26 cellular contexts compared by ENCODE assay signal in the genomic region with DNA sequence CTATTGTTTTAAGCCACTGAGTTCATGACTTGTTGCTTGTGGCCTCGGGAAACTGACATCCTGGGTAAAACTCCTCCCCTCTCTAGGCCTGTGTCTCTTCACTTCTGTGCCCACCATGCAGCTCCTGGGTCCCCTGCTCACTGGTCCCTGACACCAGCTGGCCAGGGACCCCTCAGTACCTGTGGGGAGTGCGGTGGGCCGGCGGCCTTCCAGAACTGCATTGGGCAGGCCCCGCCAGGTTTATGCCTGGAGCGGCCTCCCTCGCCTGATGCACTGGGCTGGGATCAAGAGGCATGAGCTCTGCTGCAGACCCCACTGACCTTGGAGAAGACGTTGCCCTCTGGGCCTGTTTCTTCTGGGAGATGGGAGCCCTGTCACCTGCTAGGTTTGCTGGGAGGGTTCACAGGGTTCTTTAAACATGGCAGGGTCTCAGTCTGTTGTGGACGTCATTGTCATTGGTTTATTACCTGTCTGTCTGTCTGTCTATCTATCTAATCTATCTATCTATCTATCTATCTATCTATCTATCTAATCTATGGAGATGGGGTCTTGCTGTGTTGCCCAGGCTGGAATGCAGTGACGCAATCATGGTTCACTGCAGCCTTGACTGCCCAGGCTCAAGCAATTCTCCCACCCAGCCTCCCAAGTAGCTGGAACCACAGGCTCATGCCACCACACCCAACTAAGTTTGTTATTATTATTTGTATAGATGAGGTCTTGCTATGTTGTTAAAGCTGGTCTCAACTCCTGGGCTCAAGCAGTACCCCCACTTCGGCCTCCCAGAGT. TPM values are rescaled to one million over a fixed set of nuclear protein-coding genes. Genes with fewer than 3 reads are reported as not detected.
DNase-seq lines count a peak whose midpoint lies in the region; ATAC-seq, FAIRE-seq and TF ChIP-seq lines count a peak whose summit lies in the region.
"Had no signal": no experiment of that assay in that cellular context is flagged by ENCODE, and none has a peak within 500 bp of the region (broad histone marks: within the 10 kb centered on the region; RNA-seq: fewer than 3 reads in every experiment).

No MANE protein-coding gene starts in this region.

- no peak for ATAC-seq in activated CD8-positive, alpha-beta T cell treated with anti-CD3 and anti-CD28 coated beads, Interleukin-2, amount 10 ng/mL, durations not matched to agents 7 days and 5 days
- no peak for ATAC-seq in activated CD8-positive, alpha-beta T cell treated with anti-CD3 and anti-CD28 coated beads for 36 hours

- no peak for TF ChIP-seq POLR2A in H1 (IDR thresholded peaks at IDR 0.05; ENCODE audit: control extremely low read depth in 1 of 2, low read depth in 2 of 2, low read length in 2 of 2)

- H3K9me3 Mint-ChIP-seq in activated CD8-positive, alpha-beta T cell treated with anti-CD3 and anti-CD28 coated beads, Interleukin-2, amount 10 ng/mL, durations not matched to agents 7 days and 5 days (ENCODE audit: insufficient read depth): no peaks in the 10 kb centered on the region
- H3K9me3 Mint-ChIP-seq in activated CD8-positive, alpha-beta T cell treated with anti-CD3 and anti-CD28 coated beads for 36 hours: peaks cover 2% of the 10 kb centered on the region

- no peak for TF ChIP-seq EP300 in H1 (IDR thresholded peaks at IDR 0.05; ENCODE audit: borderline replicate concordance in 1 of 2, low read depth in 2 of 2, low read length in 2 of 2)

- peaks cover 9% of the 10 kb centered on the region for H3K36me3 Mint-ChIP-seq in activated CD8-positive, alpha-beta T cell treated with anti-CD3 and anti-CD28 coated beads, Interleukin-2, amount 10 ng/mL, durations not matched to agents 7 days and 5 days (ENCODE audit: low read depth)
- no peaks in the 10 kb centered on the region for H3K36me3 Mint-ChIP-seq in activated CD8-positive, alpha-beta T cell treated with anti-CD3 and anti-CD28 coated beads for 36 hours (ENCODE audit: low read depth)
- H3K36me3 Mint-ChIP-seq: CD4-positive, alpha-beta memory T cell had no signal

- H3K18ac ChIP-seq in H1 (ENCODE audit: extremely low read depth, low read length): no peak overlapping the region
- H3K18ac ChIP-seq in neuronal stem cell (ENCODE audit: low read length): peak overlapping the region; percentile 81

- H3K36me3 ChIP-seq in HEK293 (ENCODE audit: control insufficient read depth in 2 of 2, insufficient read depth in 1 of 2, low read length in 2 of 2) (no peaks in the 10 kb centered on the region), H1 (ENCODE audit: control insufficient read depth in 2 of 4, insufficient read depth in 4 of 4, low read length in 3 of 4) (no peaks in the 10 kb centered on the region), neuronal stem cell (replicated peaks in 1 of 2; ENCODE audit: control insufficient read depth in 2 of 2, insufficient read depth in 2 of 2, low read length in 2 of 2) (no peaks in the 10 kb centered on the region), GM23248 (ENCODE audit: low read depth) (no peaks in the 10 kb centered on the region), colonic mucosa (no peaks in the 10 kb centered on the region)
- H3K36me3 ChIP-seq: SJSA1 had no signal

- no peak overlapping the region for H3K4ac ChIP-seq in H1 (replicated peaks; ENCODE audit: insufficient read length, low read depth, low read length)
- peak overlapping the region; percentile 77 for H3K4ac ChIP-seq in neuronal stem cell (ENCODE audit: low read length)

- H3K4me1 ChIP-seq in HEK293 (ENCODE audit: control insufficient read depth, insufficient read depth, low read length): no peaks in the 10 kb centered on the region
- peaks cover 8 to 18% (median 14%) of the 10 kb centered on the region in 4 experiments; a peak in 6 of 7 replicates for H3K4me1 ChIP-seq in H1 (replicated peaks in 1 of 4; ENCODE audit: control insufficient read depth in 3 of 4, insufficient read depth in 4 of 4, low read length in 3 of 4)
- peaks cover 8 to 17% of the 10 kb centered on the region in 2 donors for H3K4me1 ChIP-seq in neuronal stem cell (ENCODE audit: control insufficient read depth in 2 of 2, insufficient read depth in 1 of 2, low read depth in 1 of 2, low read length in 2 of 2)
- peaks cover 8% of the 10 kb centered on the region for H3K4me1 ChIP-seq in GM23248 (ENCODE audit: insufficient read depth)
- H3K4me1 ChIP-seq in colonic mucosa: peaks cover under 1% of the 10 kb centered on the region

- H3K14ac ChIP-seq in H1 (ENCODE audit: insufficient read length): no peak overlapping the region
- no peak overlapping the region for H3K14ac ChIP-seq in neuronal stem cell (ENCODE audit: low read length)

- H4K20me1 ChIP-seq in H1 (replicated peaks in 1 of 2; ENCODE audit: control insufficient read depth in 1 of 2, insufficient read depth in 2 of 2, low read length in 2 of 2): no peaks in the 10 kb centered on the region
- no peaks in the 10 kb centered on the region for H4K20me1 ChIP-seq in GM23248 (ENCODE audit: insufficient read depth)

- FAIRE-seq in H1 (lab: Jason Lieb, UNC): no peak
- FAIRE-seq: G401.6 had no signal

- no peak overlapping the region for H3K56ac ChIP-seq in H1 (replicated peaks; ENCODE audit: insufficient read length, low read depth, low read length)

- peaks cover 6% of the 10 kb centered on the region; the same call in 1 of the 2 replicates for H3F3A ChIP-seq in GM23248 (ENCODE audit: insufficient read depth)

- no peak overlapping the region for H2BK5ac ChIP-seq in H1 (ENCODE audit: low read depth, low read length)
- H2BK5ac ChIP-seq in neuronal stem cell (ENCODE audit: low read length): no peak overlapping the region

- no peaks in the 10 kb centered on the region for H3K27me3 ChIP-seq in H1 (replicated peaks in 1 of 4; ENCODE audit: control insufficient read depth in 3 of 4, extremely low read depth in 1 of 4, insufficient read depth in 3 of 4, low read length in 3 of 4)
- no peaks in the 10 kb centered on the region for H3K27me3 ChIP-seq in neuronal stem cell (ENCODE audit: control insufficient read depth in 3 of 3, insufficient read depth in 3 of 3, low read depth in 1 of 3, low read length in 3 of 3)
- H3K27me3 ChIP-seq in GM23248 (replicated peaks; ENCODE audit: insufficient read depth): no peaks in the 10 kb centered on the region
- H3K27me3 ChIP-seq in colonic mucosa: no peaks in the 10 kb centered on the region
- H3K27me3 ChIP-seq: SJSA1 had no signal

- H3K9ac ChIP-seq in H1 (replicated peaks in 1 of 4; ENCODE audit: extremely low read depth in 1 of 4, low read depth in 3 of 4, low read length in 3 of 4): no peak overlapping the region
- no peak overlapping the region for H3K9ac ChIP-seq in neuronal stem cell (ENCODE audit: low read depth, low read length, poor library complexity)
- H3K9ac ChIP-seq in GM23248: no peak overlapping the region
- H3K9ac ChIP-seq in colonic mucosa (ENCODE audit: low read depth in 2 of 2, low read length in 2 of 2): no peak overlapping the region

- 90% methylated on average over 11 of the region's 11 CpGs; no CpG with 5 or more reads in 1 of the 2 experiments for WGBS in H1 (ENCODE audit: extremely low coverage in 1 of 2, insufficient coverage in 1 of 2, insufficient read length in 1 of 2, insufficient replicate concordance in 2 of 2, low coverage in 1 of 2, low lambda C conversion rate in 2 of 2, missing lambda C conversion rate in 1 of 2), 2 experiments
- WGBS in neuronal stem cell (ENCODE audit: extremely low coverage in 2 of 2, insufficient read length in 2 of 2, insufficient replicate concordance in 1 of 2), 2 donors: no CpG with 5 or more reads among the region's 11 CpGs
- 91 to 94% methylated on average over 11 of the region's 11 CpGs for WGBS in GM23248 (ENCODE audit: low coverage in 1 of 2, low lambda C conversion rate in 2 of 2, missing lambda C conversion rate in 2 of 2), 2 experiments

- TF ChIP-seq RAD21 in H1 (IDR thresholded peaks at IDR 0.05 in 1 of 2, conservative IDR thresholded peaks at IDR 0.05 in 1 of 2; ENCODE audit: low read depth in 2 of 2, low read length in 2 of 2): no peak

- H3K4me1 Mint-ChIP-seq in activated CD8-positive, alpha-beta T cell treated with anti-CD3 and anti-CD28 coated beads, Interleukin-2, amount 10 ng/mL, durations not matched to agents 7 days and 5 days (ENCODE audit: low read depth): peaks cover 63% of the 10 kb centered on the region
- H3K4me1 Mint-ChIP-seq in activated CD8-positive, alpha-beta T cell treated with anti-CD3 and anti-CD28 coated beads for 36 hours (ENCODE audit: low read depth): peaks cover 38% of the 10 kb centered on the region

- in situ Hi-C loops in GM23248 (cut with MboI): no loop called here

- H4K91ac ChIP-seq in H1 (replicated peaks; ENCODE audit: insufficient read length, low read length) (peak overlapping the region; percentile 32), neuronal stem cell (ENCODE audit: low read depth, low read length, poor library complexity) (no peak overlapping the region)

- H3K9me3 ChIP-seq in HEK293 (ENCODE audit: control insufficient read depth, insufficient read depth, low read depth, low read length): no peaks in the 10 kb centered on the region
- H3K9me3 ChIP-seq in H1 (ENCODE audit: insufficient read depth in 2 of 2, low read depth in 1 of 2, low read length in 1 of 2): no peaks in the 10 kb centered on the region
- H3K9me3 ChIP-seq in neuronal stem cell (replicated peaks in 1 of 2; ENCODE audit: control insufficient read depth in 2 of 2, insufficient read depth in 1 of 2, low read depth in 1 of 2, low read length in 2 of 2): peaks cover 0 to 2% of the 10 kb centered on the region in 2 donors
- no peaks in the 10 kb centered on the region for H3K9me3 ChIP-seq in GM23248 (ENCODE audit: low read depth)
- H3K9me3 ChIP-seq in colonic mucosa: no peaks in the 10 kb centered on the region

- H2BK20ac ChIP-seq in H1 (ENCODE audit: low read length): 0 out of 2 replicates have a peak overlapping the region, but pooled peaks have one; percentile 9

- peak overlapping the region; percentile 56; the same call in 1 of the 2 replicates for H2BK12ac ChIP-seq in H1 (ENCODE audit: low read depth, low read length)
- H2BK12ac ChIP-seq in neuronal stem cell (ENCODE audit: low read length): no peak overlapping the region

- H3K9me2 ChIP-seq in GM23248 (ENCODE audit: insufficient read depth): no peaks in the 10 kb centered on the region

- H3K27ac Mint-ChIP-seq in activated CD8-positive, alpha-beta T cell treated with anti-CD3 and anti-CD28 coated beads, Interleukin-2, amount 10 ng/mL, durations not matched to agents 7 days and 5 days: peak overlapping the region; percentile 63
- H3K27ac Mint-ChIP-seq in activated CD8-positive, alpha-beta T cell treated with anti-CD3 and anti-CD28 coated beads for 36 hours: no peak overlapping the region
- H3K27ac Mint-ChIP-seq: CD4-positive, alpha-beta memory T cell had no signal

- H2BK120ac ChIP-seq in H1 (replicated peaks; ENCODE audit: low read depth, low read length): no peak overlapping the region
- peak overlapping the region; percentile 85 for H2BK120ac ChIP-seq in neuronal stem cell (ENCODE audit: low read depth, low read length)

- TF ChIP-seq CTCF in activated CD8-positive, alpha-beta T cell treated with anti-CD3 and anti-CD28 coated beads for 36 hours (IDR thresholded peaks at IDR 0.05): no peak
- TF ChIP-seq CTCF in HEK293 (tag by site-specific recombination; IDR thresholded peaks at IDR 0.05) (no peak), H1 (IDR thresholded peaks at IDR 0.05; ENCODE audit: control extremely low read depth in 1 of 3, insufficient read depth in 1 of 3, low read depth in 1 of 3, low read length in 3 of 3) (no peak), colonic mucosa (IDR thresholded peaks at IDR 0.05) (no peak)

- no peak overlapping the region for H3K4me3 ChIP-seq in HEK293 (ENCODE audit: low read depth, low read length)
- H3K4me3 ChIP-seq in H1 (ENCODE audit: extremely low read depth in 1 of 4, insufficient read depth in 2 of 4, low read depth in 3 of 4, low read length in 4 of 4): no peak overlapping the region
- H3K4me3 ChIP-seq in neuronal stem cell (ENCODE audit: low read length in 2 of 2): no peak overlapping the region
- H3K4me3 ChIP-seq in GM23248: no peak overlapping the region
- H3K4me3 ChIP-seq in colonic mucosa: no peak overlapping the region
- H3K4me3 ChIP-seq: SJSA1 had no signal

- H3K79me1 ChIP-seq in H1 (ENCODE audit: low read depth, low read length) (no peaks in the 10 kb centered on the region), neuronal stem cell (ENCODE audit: low read depth, low read length) (peaks cover 2% of the 10 kb centered on the region)

- peaks cover 5% of the 10 kb centered on the region; the same call in 1 of the 2 replicates for H3K23me2 ChIP-seq in H1 (ENCODE audit: low read depth, low read length)

- no peak overlapping the region for H3K4me2 ChIP-seq in H1 (ENCODE audit: insufficient read depth in 1 of 2, low read depth in 2 of 2, low read length in 2 of 2)
- no peak overlapping the region for H3K4me2 ChIP-seq in neuronal stem cell (ENCODE audit: insufficient read depth, low read length, poor library complexity, severe bottlenecking)
- H3K4me2 ChIP-seq in GM23248 (ENCODE audit: unreplicated experiment): no peak overlapping the region

- CTCF ChIA-PET in activated CD8-positive, alpha-beta T cell treated with anti-CD3 and anti-CD28 coated beads, Interleukin-2, amount 10 ng/mL, durations not matched to agents 7 days and 5 days (lab: Charles Lee): interaction anchor here (1.2 kb wide), 1 partner anchor 67 kb away, joined by 4 read pairs; the partner anchor contains the start of gene SOCS1
- CTCF ChIA-PET in activated CD8-positive, alpha-beta T cell treated with anti-CD3 and anti-CD28 coated beads for 36 hours (lab: Charles Lee): interaction anchor here (1.2 kb wide), 1 partner anchor 360 kb away, joined by 3 read pairs; no protein-coding TSS in a partner anchor
- CTCF ChIA-PET in HEK293 (lab: Yijun Ruan, JAX): no interaction called here
- CTCF ChIA-PET in H1 (lab: Charles Lee; ENCODE audit: partially characterized antibody): interaction anchor here (0.7 to 1.4 kb wide), 4 partner anchors 10 to 360 kb away, joined by 3 to 5 read pairs (median 3); no protein-coding TSS in a partner anchor

- no peak overlapping the region for H4K5ac ChIP-seq in H1 (ENCODE audit: insufficient read length, low read depth, low read length)

- DNase-seq in activated CD8-positive, alpha-beta T cell treated with anti-CD3 and anti-CD28 coated beads, Interleukin-2, amount 10 ng/mL, durations not matched to agents 7 days and 5 days: no peak
- DNase-seq in activated CD8-positive, alpha-beta T cell treated with anti-CD3 and anti-CD28 coated beads for 36 hours: no peak
- no peak for DNase-seq in H1 (ENCODE audit: low read depth in 1 of 2, low spot score in 2 of 2)
- DNase-seq in neuronal stem cell (ENCODE audit: low spot score): no peak
- no peak for DNase-seq in GM23248
- no peak for DNase-seq in colonic mucosa
- DNase-seq: C1 segment of cervical spinal cord; CD4-positive, alpha-beta memory T cell; COR-L47; GOT3; HCEC 1CT; MV-4-11; NCI-H1105 treated with DMSO at 0.1 percent for 48 hours; NCI-H146; NCI-H1930; NCI-H2107; NCI-H524; NCI-H774; Right ventricle myocardium superior; RPMI8226 had no signal

- no peaks in the 10 kb centered on the region for H3K79me2 ChIP-seq in H1 (ENCODE audit: control insufficient read depth in 1 of 2, insufficient read depth in 2 of 2, low read length in 2 of 2)
- no peaks in the 10 kb centered on the region for H3K79me2 ChIP-seq in GM23248 (ENCODE audit: insufficient read depth)

- no peak overlapping the region for H3K23ac ChIP-seq in H1 (ENCODE audit: insufficient read length)
- peak overlapping the region; percentile 13 for H3K23ac ChIP-seq in neuronal stem cell (ENCODE audit: low read depth, low read length, poor library complexity)

- H2BK15ac ChIP-seq in H1 (ENCODE audit: low read length): no peak overlapping the region
- H2BK15ac ChIP-seq in neuronal stem cell (ENCODE audit: low read length): no peak overlapping the region

- intact Hi-C loops in activated CD8-positive, alpha-beta T cell treated with anti-CD3 and anti-CD28 coated beads for 36 hours (cut with micrococcal nuclease): no loop called here
- intact Hi-C loops in colonic mucosa (cut with DNase I): no loop called here

- H4K8ac ChIP-seq in H1 (ENCODE audit: extremely low read depth, insufficient read depth, low read length): no peak overlapping the region
- no peak overlapping the region for H4K8ac ChIP-seq in neuronal stem cell (ENCODE audit: low read depth, low read length)

- POLR2A ChIA-PET in activated CD8-positive, alpha-beta T cell treated with anti-CD3 and anti-CD28 coated beads, Interleukin-2, amount 10 ng/mL, durations not matched to agents 7 days and 5 days (lab: Charles Lee): interaction anchor here (2.4 kb wide), 1 partner anchor 68 kb away, joined by 6 read pairs; the partner anchor contains the start of gene SOCS1
- POLR2A ChIA-PET in activated CD8-positive, alpha-beta T cell treated with anti-CD3 and anti-CD28 coated beads for 36 hours (lab: Charles Lee): interaction anchor here (1.0 to 1.8 kb wide), 2 partner anchors 27 to 71 kb away, joined by 3 to 4 read pairs; no protein-coding TSS in a partner anchor
- POLR2A ChIA-PET in HEK293 (lab: Yijun Ruan, JAX): no interaction called here
- POLR2A ChIA-PET in H1 (lab: Charles Lee; ENCODE audit: partially characterized antibody): interaction anchor here (0.9 to 2.6 kb wide), 5 partner anchors 8 to 67 kb away, joined by 3 to 8 read pairs (median 4); partner anchors contain the start of gene SOCS1

- H3K27ac ChIP-seq in HEK293 (ENCODE audit: extremely low read depth, low read depth, low read length): no peak overlapping the region
- no peak overlapping the region for H3K27ac ChIP-seq in H1 (ENCODE audit: low read depth, low read length)
- no peak overlapping the region for H3K27ac ChIP-seq in neuronal stem cell (replicated peaks; ENCODE audit: low read length)
- H3K27ac ChIP-seq in GM23248: no peak overlapping the region
- H3K27ac ChIP-seq in colonic mucosa: no peak overlapping the region
- H3K27ac ChIP-seq: SJSA1 had no signal

- H2AK5ac ChIP-seq in H1 (ENCODE audit: low read depth, low read length) (no peak overlapping the region; the same call in 1 of the 2 replicates), neuronal stem cell (ENCODE audit: low read depth, low read length) (peak overlapping the region; percentile 14)

- H2AFZ ChIP-seq in H1 (ENCODE audit: low read length) (no peak overlapping the region), neuronal stem cell (ENCODE audit: low read length) (peak overlapping the region; percentile 2), GM23248 (no peak overlapping the region)

- H3K27me3 Mint-ChIP-seq in activated CD8-positive, alpha-beta T cell treated with anti-CD3 and anti-CD28 coated beads, Interleukin-2, amount 10 ng/mL, durations not matched to agents 7 days and 5 days (ENCODE audit: low read depth): no peaks in the 10 kb centered on the region
- H3K27me3 Mint-ChIP-seq in activated CD8-positive, alpha-beta T cell treated with anti-CD3 and anti-CD28 coated beads for 36 hours: no peaks in the 10 kb centered on the region
- H3K27me3 Mint-ChIP-seq: CD4-positive, alpha-beta memory T cell had no signal

- H3K4me3 Mint-ChIP-seq in activated CD8-positive, alpha-beta T cell treated with anti-CD3 and anti-CD28 coated beads, Interleukin-2, amount 10 ng/mL, durations not matched to agents 7 days and 5 days: no peak overlapping the region
- H3K4me3 Mint-ChIP-seq in activated CD8-positive, alpha-beta T cell treated with anti-CD3 and anti-CD28 coated beads for 36 hours: no peak overlapping the region
- H3K4me3 Mint-ChIP-seq: CD4-positive, alpha-beta memory T cell had no signal

RNA-seq across cellular contexts. Expression of gene RMI2, which starts 21.5 kb away (rescaled TPM):
- total RNA-seq in activated CD8-positive, alpha-beta T cell treated with anti-CD3 and anti-CD28 coated beads, Interleukin-2, amount 10 ng/mL, durations not matched to agents 7 days and 5 days: 10 to 100 TPM; 65.6 to 67.0 TPM
- 10 to 100 TPM; 53.1 to 57.7 TPM for total RNA-seq in activated CD8-positive, alpha-beta T cell treated with anti-CD3 and anti-CD28 coated beads for 36 hours
- total RNA-seq in H1 (2021; fragmentation: NEBNext Ultra II Directional; extraction: Animal tissue kit (Norgen Biotek cat#: 25700)): 96.0 and 96.9 TPM in 2 replicates
- polyA plus RNA-seq in H1 (2011; rRNA removed) (47.9 and 58.2 TPM in 2 replicates), GM23248 (2016; fragmentation: Nextera tagmentation; extraction: Ambion mirVana) (11.9 and 12.8 TPM in 2 replicates)
- 78.9 TPM for polyA plus RNA-seq in H1 (2011; cell fraction: cytosol; rRNA removed)
- 19.3 TPM for polyA plus RNA-seq in H1 (2011; cell fraction: nucleus; rRNA removed)
- polyA plus RNA-seq in H1 (2012, experiment 1 of 2): 71.5 to 77.9 TPM (median 76.5 TPM) in 4 replicates
- polyA plus RNA-seq in H1 (2012, experiment 2 of 2): 74.2 TPM
- 71.5 TPM for polyA plus RNA-seq in H1 (2013, experiment 1 of 2)
- 71.5 TPM for polyA plus RNA-seq in H1 (2013, experiment 2 of 2)
- 29.7 and 43.5 TPM in 2 replicates for polyA minus RNA-seq in H1 (2011; rRNA and poly(A)+ RNA removed)
- 27.9 TPM for polyA minus RNA-seq in H1 (2011; cell fraction: cytosol; rRNA and poly(A)+ RNA removed)
- polyA minus RNA-seq in H1 (2011; cell fraction: nucleus; rRNA and poly(A)+ RNA removed): 24.2 TPM
- polyA plus RNA-seq in neuronal stem cell (2013, experiment 1 of 2): 48.2 TPM
- polyA plus RNA-seq in neuronal stem cell (2013, experiment 2 of 2): 49.5 TPM
- 8.5 and 20.6 TPM in 2 replicates for total RNA-seq in GM23248 (2014; rRNA removed; shearing (Covaris generic))
- 10 to 100 TPM; 12.0 to 46.3 TPM for total RNA-seq in colonic mucosa

RNA-seq across cellular contexts. Expression of gene PRM1, which starts 42.6 kb away (rescaled TPM):
- not detected for total RNA-seq in activated CD8-positive, alpha-beta T cell treated with anti-CD3 and anti-CD28 coated beads, Interleukin-2, amount 10 ng/mL, durations not matched to agents 7 days and 5 days
- not detected for total RNA-seq in activated CD8-positive, alpha-beta T cell treated with anti-CD3 and anti-CD28 coated beads for 36 hours
- 0.82 and 0.92 TPM in 2 replicates for total RNA-seq in H1 (2021; fragmentation: NEBNext Ultra II Directional; extraction: Animal tissue kit (Norgen Biotek cat#: 25700))
- polyA plus RNA-seq in H1 (2011; rRNA removed) (0.54 TPM in 1 of 2 replicates, not detected in the other), GM23248 (2016; fragmentation: Nextera tagmentation; extraction: Ambion mirVana) (not detected in 2 replicates)
- 0.65 TPM for polyA plus RNA-seq in H1 (2011; cell fraction: cytosol; rRNA removed)
- 0.47 TPM for polyA plus RNA-seq in H1 (2011; cell fraction: nucleus; rRNA removed)
- polyA plus RNA-seq in H1 (2012, experiment 1 of 2): 0.60 to 1.1 TPM in 2 of 4 replicates, not detected in the others
- not detected for polyA plus RNA-seq in H1 (2012, experiment 2 of 2)
- 1.3 TPM for polyA plus RNA-seq in H1 (2013, experiment 1 of 2)
- polyA plus RNA-seq in H1 (2013, experiment 2 of 2): 0.68 TPM
- not detected in 2 replicates for polyA minus RNA-seq in H1 (2011; rRNA and poly(A)+ RNA removed)
- polyA minus RNA-seq in H1 (2011; cell fraction: cytosol; rRNA and poly(A)+ RNA removed): not detected
- not detected for polyA minus RNA-seq in H1 (2011; cell fraction: nucleus; rRNA and poly(A)+ RNA removed)
- polyA plus RNA-seq in neuronal stem cell (2013, experiment 1 of 2): not detected
- polyA plus RNA-seq in neuronal stem cell (2013, experiment 2 of 2): not detected
- total RNA-seq in GM23248 (2014; rRNA removed; shearing (Covaris generic)): not detected in 2 replicates
- total RNA-seq in colonic mucosa: not detected
- total RNA-seq: A172; CD4-positive, alpha-beta memory T cell; LHCN-M2; MCF 10A; Right ventricle myocardium superior; SJSA1 had no signal
- polyA plus RNA-seq: CD4-positive, alpha-beta memory T cell had no signal

RNA-seq across cellular contexts. Expression of gene PRM2, which starts 47.5 kb away (rescaled TPM):
- total RNA-seq in activated CD8-positive, alpha-beta T cell treated with anti-CD3 and anti-CD28 coated beads, Interleukin-2, amount 10 ng/mL, durations not matched to agents 7 days and 5 days: not detected
- total RNA-seq in activated CD8-positive, alpha-beta T cell treated with anti-CD3 and anti-CD28 coated beads for 36 hours: not detected
- total RNA-seq in H1 (2021; fragmentation: NEBNext Ultra II Directional; extraction: Animal tissue kit (Norgen Biotek cat#: 25700)): not detected in 2 replicates
- polyA plus RNA-seq in H1 (2011; rRNA removed) (not detected in 2 replicates), GM23248 (2016; fragmentation: Nextera tagmentation; extraction: Ambion mirVana) (not detected in 2 replicates)
- not detected for polyA plus RNA-seq in H1 (2011; cell fraction: cytosol; rRNA removed)
- polyA plus RNA-seq in H1 (2011; cell fraction: nucleus; rRNA removed): not detected
- not detected in 4 replicates for polyA plus RNA-seq in H1 (2012, experiment 1 of 2)
- polyA plus RNA-seq in H1 (2012, experiment 2 of 2): not detected
- not detected for polyA plus RNA-seq in H1 (2013, experiment 1 of 2)
- not detected for polyA plus RNA-seq in H1 (2013, experiment 2 of 2)
- not detected in 2 replicates for polyA minus RNA-seq in H1 (2011; rRNA and poly(A)+ RNA removed)
- not detected for polyA minus RNA-seq in H1 (2011; cell fraction: cytosol; rRNA and poly(A)+ RNA removed)
- polyA minus RNA-seq in H1 (2011; cell fraction: nucleus; rRNA and poly(A)+ RNA removed): not detected
- polyA plus RNA-seq in neuronal stem cell (2013, experiment 1 of 2): not detected
- not detected for polyA plus RNA-seq in neuronal stem cell (2013, experiment 2 of 2)
- total RNA-seq in GM23248 (2014; rRNA removed; shearing (Covaris generic)): not detected in 2 replicates
- not detected for total RNA-seq in colonic mucosa
- total RNA-seq: A172; CD4-positive, alpha-beta memory T cell; LHCN-M2; MCF 10A; Right ventricle myocardium superior; SJSA1 had no signal
- polyA plus RNA-seq: CD4-positive, alpha-beta memory T cell had no signal

RNA-seq across cellular contexts. Expression of gene PRM3, which starts 50.3 kb away (rescaled TPM):
- total RNA-seq in activated CD8-positive, alpha-beta T cell treated with anti-CD3 and anti-CD28 coated beads, Interleukin-2, amount 10 ng/mL, durations not matched to agents 7 days and 5 days: not detected
- total RNA-seq in activated CD8-positive, alpha-beta T cell treated with anti-CD3 and anti-CD28 coated beads for 36 hours: not detected
- not detected in 2 replicates for total RNA-seq in H1 (2021; fragmentation: NEBNext Ultra II Directional; extraction: Animal tissue kit (Norgen Biotek cat#: 25700))
- polyA plus RNA-seq in H1 (2011; rRNA removed) (not detected in 2 replicates), GM23248 (2016; fragmentation: Nextera tagmentation; extraction: Ambion mirVana) (not detected in 2 replicates)
- not detected for polyA plus RNA-seq in H1 (2011; cell fraction: cytosol; rRNA removed)
- not detected for polyA plus RNA-seq in H1 (2011; cell fraction: nucleus; rRNA removed)
- not detected in 4 replicates for polyA plus RNA-seq in H1 (2012, experiment 1 of 2)
- not detected for polyA plus RNA-seq in H1 (2012, experiment 2 of 2)
- not detected for polyA plus RNA-seq in H1 (2013, experiment 1 of 2)
- not detected for polyA plus RNA-seq in H1 (2013, experiment 2 of 2)
- polyA minus RNA-seq in H1 (2011; rRNA and poly(A)+ RNA removed): not detected in 2 replicates
- polyA minus RNA-seq in H1 (2011; cell fraction: cytosol; rRNA and poly(A)+ RNA removed): not detected
- polyA minus RNA-seq in H1 (2011; cell fraction: nucleus; rRNA and poly(A)+ RNA removed): not detected
- polyA plus RNA-seq in neuronal stem cell (2013, experiment 1 of 2): not detected
- not detected for polyA plus RNA-seq in neuronal stem cell (2013, experiment 2 of 2)
- not detected in 2 replicates for total RNA-seq in GM23248 (2014; rRNA removed; shearing (Covaris generic))
- not detected for total RNA-seq in colonic mucosa
- total RNA-seq: A172; CD4-positive, alpha-beta memory T cell; LHCN-M2; MCF 10A; Right ventricle myocardium superior; SJSA1 had no signal
- polyA plus RNA-seq: CD4-positive, alpha-beta memory T cell had no signal

RNA-seq across cellular contexts. Expression of gene TNP2, which starts 54.6 kb away (rescaled TPM):
- not detected for total RNA-seq in activated CD8-positive, alpha-beta T cell treated with anti-CD3 and anti-CD28 coated beads, Interleukin-2, amount 10 ng/mL, durations not matched to agents 7 days and 5 days
- total RNA-seq in activated CD8-positive, alpha-beta T cell treated with anti-CD3 and anti-CD28 coated beads for 36 hours: not detected
- not detected in 2 replicates for total RNA-seq in H1 (2021; fragmentation: NEBNext Ultra II Directional; extraction: Animal tissue kit (Norgen Biotek cat#: 25700))
- not detected in 2 replicates for polyA plus RNA-seq in H1 (2011; rRNA removed)
- not detected for polyA plus RNA-seq in H1 (2011; cell fraction: cytosol; rRNA removed)
- polyA plus RNA-seq in H1 (2011; cell fraction: nucleus; rRNA removed): not detected
- not detected in 4 replicates for polyA plus RNA-seq in H1 (2012, experiment 1 of 2)
- polyA plus RNA-seq in H1 (2012, experiment 2 of 2): not detected
- polyA plus RNA-seq in H1 (2013, experiment 1 of 2): not detected
- polyA plus RNA-seq in H1 (2013, experiment 2 of 2): not detected
- polyA minus RNA-seq in H1 (2011; rRNA and poly(A)+ RNA removed): not detected in 2 replicates
- not detected for polyA minus RNA-seq in H1 (2011; cell fraction: cytosol; rRNA and poly(A)+ RNA removed)
- polyA minus RNA-seq in H1 (2011; cell fraction: nucleus; rRNA and poly(A)+ RNA removed): not detected
- not detected for polyA plus RNA-seq in neuronal stem cell (2013, experiment 1 of 2)
- polyA plus RNA-seq in neuronal stem cell (2013, experiment 2 of 2): not detected
- not detected in 2 replicates for total RNA-seq in GM23248 (2014; rRNA removed; shearing (Covaris generic))
- polyA plus RNA-seq in GM23248 (2016; fragmentation: Nextera tagmentation; extraction: Ambion mirVana): not detected in 2 replicates
- not detected for total RNA-seq in colonic mucosa
- total RNA-seq: A172; CD4-positive, alpha-beta memory T cell; LHCN-M2; MCF 10A; Right ventricle myocardium superior; SJSA1 had no signal
- polyA plus RNA-seq: CD4-positive, alpha-beta memory T cell had no signal
